In genomic region chr7:108135446-108136190, GRCh38 we compare ENCODE assay signal across 8 cellular contexts. TPM values are rescaled to one million over a fixed set of nuclear protein-coding genes. Genes with fewer than 3 reads are reported as not detected.
DNase-seq lines count a peak whose midpoint lies in the region; ATAC-seq and TF ChIP-seq lines count a peak whose summit lies in the region.

No MANE protein-coding gene starts in this region.

- no peaks in the 10 kb centered on the region for H3K9me3 ChIP-seq in OCI-LY1 (ENCODE audit: low read length)

- H3K36me3 Mint-ChIP-seq in activated CD4-positive, alpha-beta T cell treated with anti-CD3 and anti-CD28 coated beads, Interleukin-2, amount 10 ng/mL, durations not matched to agents 24 days and 14 days (ENCODE audit: low read depth): peaks cover 3% of the 10 kb centered on the region
- H3K36me3 Mint-ChIP-seq in osteocyte (ENCODE audit: unreplicated experiment): no peaks in the 10 kb centered on the region

- peak overlapping the region; percentile 93 for H3K27ac Mint-ChIP-seq in activated CD4-positive, alpha-beta T cell treated with anti-CD3 and anti-CD28 coated beads, Interleukin-2, amount 10 ng/mL, durations not matched to agents 24 days and 14 days
- H3K27ac Mint-ChIP-seq in osteocyte (ENCODE audit: unreplicated experiment): no peak overlapping the region

- H3K27me3 ChIP-seq in OCI-LY1 (ENCODE audit: insufficient read depth, low read length): no peaks in the 10 kb centered on the region

- DNase-seq in activated CD4-positive, alpha-beta T cell treated with anti-CD3 and anti-CD28 coated beads, Interleukin-2, amount 10 ng/mL, durations not matched to agents 24 days and 14 days: peak; percentile 82
- DNase-seq in activated CD4-positive, alpha-beta T cell treated with anti-CD3 and anti-CD28 coated beads for 4 hours: no peak
- DNase-seq in stimulated activated CD8-positive, alpha-beta memory T cell treated with anti-CD3 and anti-CD28 coated beads, Interleukin-15, amount 100 ng/mL, for 48 hours (ENCODE audit: low read depth in 2 of 2): peak; percentile 25 to 41
- DNase-seq in T1000 (lab: John Stamatoyannopoulos, UW) (no peak), osteocyte (ENCODE audit: extremely low spot score, unreplicated experiment) (no peak)
- no peak for DNase-seq in effector CD4-positive, alpha-beta T cell

- intact Hi-C loops in activated CD4-positive, alpha-beta T cell treated with anti-CD3 and anti-CD28 coated beads, Interleukin-2, amount 10 ng/mL, durations not matched to agents 24 days and 14 days (cut with micrococcal nuclease): loop anchor here (5.0 kb wide), 2 partner anchors 243 to 318 kb away; partner anchors contain the start of gene DLD

- peak overlapping the region; percentile 66 for H3K4me3 Mint-ChIP-seq in activated CD4-positive, alpha-beta T cell treated with anti-CD3 and anti-CD28 coated beads, Interleukin-2, amount 10 ng/mL, durations not matched to agents 24 days and 14 days
- H3K4me3 Mint-ChIP-seq in osteocyte (ENCODE audit: unreplicated experiment): no peak overlapping the region

- no peaks in the 10 kb centered on the region for H4K20me1 ChIP-seq in OCI-LY1 (ENCODE audit: insufficient read depth, low read length)

- no peaks in the 10 kb centered on the region for H3F3A ChIP-seq in OCI-LY1 (ENCODE audit: insufficient read depth, low read length)

- no peak overlapping the region for H3K4me3 ChIP-seq in OCI-LY1 (ENCODE audit: low read depth, low read length, poor library complexity, severe bottlenecking)

- H3K9me2 ChIP-seq in OCI-LY1 (ENCODE audit: low read depth, low read length): no peaks in the 10 kb centered on the region

- no peaks in the 10 kb centered on the region for H3K36me3 ChIP-seq in OCI-LY1 (ENCODE audit: insufficient read depth, low read length)

- TF ChIP-seq CTCF in OCI-LY1 (IDR thresholded peaks at IDR 0.05; ENCODE audit: low read length): no peak
- no peak for TF ChIP-seq CTCF in osteocyte (IDR thresholded peaks at IDR 0.05)

- H3K79me2 ChIP-seq in OCI-LY1 (ENCODE audit: insufficient read depth, low read length): no peaks in the 10 kb centered on the region

- H3K9me3 Mint-ChIP-seq in activated CD4-positive, alpha-beta T cell treated with anti-CD3 and anti-CD28 coated beads, Interleukin-2, amount 10 ng/mL, durations not matched to agents 24 days and 14 days: peaks cover 9% of the 10 kb centered on the region
- no peaks in the 10 kb centered on the region for H3K9me3 Mint-ChIP-seq in osteocyte (ENCODE audit: unreplicated experiment)

- H3K27me3 Mint-ChIP-seq in activated CD4-positive, alpha-beta T cell treated with anti-CD3 and anti-CD28 coated beads, Interleukin-2, amount 10 ng/mL, durations not matched to agents 24 days and 14 days: peaks cover 14% of the 10 kb centered on the region
- H3K27me3 Mint-ChIP-seq in osteocyte (ENCODE audit: unreplicated experiment): no peaks in the 10 kb centered on the region

- H3K4me1 ChIP-seq in OCI-LY1 (ENCODE audit: insufficient read depth, low read length, severe bottlenecking): peaks cover 14% of the 10 kb centered on the region

- peak overlapping the region; percentile 21; the same call in 1 of the 2 replicates for H3K4me2 ChIP-seq in OCI-LY1 (ENCODE audit: low read length)

- 0 out of 2 replicates have a peak overlapping the region, but pooled peaks have one; percentile 28 for H2AFZ ChIP-seq in OCI-LY1 (ENCODE audit: low read length)

- peak; percentile 93 for ATAC-seq in HG02852 (IDR thresholded peaks at IDR 0.05; ENCODE audit: unreplicated experiment)

- H3K4me1 Mint-ChIP-seq in activated CD4-positive, alpha-beta T cell treated with anti-CD3 and anti-CD28 coated beads, Interleukin-2, amount 10 ng/mL, durations not matched to agents 24 days and 14 days: peaks cover 25% of the 10 kb centered on the region
- H3K4me1 Mint-ChIP-seq in osteocyte (ENCODE audit: unreplicated experiment): peaks cover 52% of the 10 kb centered on the region

- no peak overlapping the region for H3K9ac ChIP-seq in OCI-LY1 (ENCODE audit: low read length)

- no peak overlapping the region for H3K27ac ChIP-seq in OCI-LY1 (ENCODE audit: low read depth, low read length, poor library complexity, severe bottlenecking)

RNA-seq across cellular contexts. Expression of gene LAMB4, which starts 5.5 kb away (rescaled TPM):
- not detected in 2 replicates for total RNA-seq in activated CD4-positive, alpha-beta T cell treated with anti-CD3 and anti-CD28 coated beads, Interleukin-2, amount 10 ng/mL, durations not matched to agents 24 days and 14 days
- 0.75 and 1.1 TPM in 2 replicates for total RNA-seq in osteocyte

Comparison
In these comparisons a context has a peak if more than half of its experiments do, and no peak if none do; other contexts are left out.
1. DNase-seq: peak in activated CD4-positive, alpha-beta T cell treated with anti-CD3 and anti-CD28 coated beads, Interleukin-2, amount 10 ng/mL, durations not matched to agents 24 days and 14 days (single experiment) and stimulated activated CD8-positive, alpha-beta memory T cell treated with anti-CD3 and anti-CD28 coated beads, Interleukin-15, amount 100 ng/mL, for 48 hours (2 of 2); none in activated CD4-positive, alpha-beta T cell treated with anti-CD3 and anti-CD28 coated beads for 4 hours (0 of 2), T1000 (single experiment), osteocyte (single experiment) and effector CD4-positive, alpha-beta T cell (single experiment).